ENCODE assay signal across 3 cellular contexts in the genomic region with DNA sequence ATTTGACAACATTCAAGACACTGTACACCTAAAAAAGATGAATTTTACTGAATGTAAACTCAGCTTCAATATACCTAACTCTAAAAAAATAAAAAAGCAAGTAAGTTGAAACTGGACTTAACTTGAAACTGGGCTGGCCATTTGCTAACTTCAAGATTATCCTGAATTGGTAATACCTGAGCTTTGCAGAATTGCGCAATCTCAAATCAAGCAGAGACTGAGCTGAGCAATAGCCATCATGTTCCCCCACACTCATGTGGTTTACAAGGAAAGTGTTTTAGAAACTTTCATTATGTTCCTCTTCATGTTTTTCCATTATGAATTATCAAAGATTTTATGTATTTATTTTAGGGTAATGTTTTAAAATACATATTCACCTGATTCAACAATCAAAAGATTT.
TF ChIP-seq lines count a peak whose summit lies in the region.

No MANE protein-coding gene starts in this region.

TF ChIP-seq in A549, 52 proteins besides CTCF, POLR2A, EP300 and RAD21:
- TF ChIP-seq CEBPB (IDR thresholded peaks at IDR 0.05), result peak; percentile 79 to 92; a peak in 3 of 4 replicates
- TF ChIP-seq MAFK (IDR thresholded peaks at IDR 0.05; ENCODE audit: partially characterized antibody), result no peak

TF ChIP-seq in IMR-90, 13 proteins besides CTCF, POLR2A, EP300 and RAD21:
- TF ChIP-seq ELK1 (IDR thresholded peaks at IDR 0.05; ENCODE audit: borderline replicate concordance, low read depth, low read length), result no peak
- TF ChIP-seq SMC3 (IDR thresholded peaks at IDR 0.05; ENCODE audit: low read depth, low read length), result no peak
- peak; percentile 97 for TF ChIP-seq CEBPB (IDR thresholded peaks at IDR 0.05; ENCODE audit: low read depth, low read length)
- TF ChIP-seq RCOR1 (IDR thresholded peaks at IDR 0.05; ENCODE audit: insufficient replicate concordance, low read length), result no peak
- no peak for TF ChIP-seq CHD1 (IDR thresholded peaks at IDR 0.05; ENCODE audit: low read depth, low read length)
- no peak for TF ChIP-seq FOS (IDR thresholded peaks at IDR 0.05; ENCODE audit: low read depth, low read length)
- no peak for TF ChIP-seq MAFK (IDR thresholded peaks at IDR 0.05; ENCODE audit: low read depth, low read length)

TF ChIP-seq in K562, 482 proteins besides CTCF, POLR2A, EP300 and RAD21:
- TF ChIP-seq NR2F6 (CRISPR knock-in tag; IDR thresholded peaks at IDR 0.05) (no peak), CEBPG (CRISPR knock-in tag; IDR thresholded peaks at IDR 0.05) (peak; percentile 71), CEBPG (tag; conservative IDR thresholded peaks at IDR 0.05 in 1 of 2, IDR thresholded peaks at IDR 0.05 in 1 of 2) (peak; percentile 90 to 96), HMG20B (CRISPR knock-in tag; IDR thresholded peaks at IDR 0.05) (no peak), KAT2B (IDR thresholded peaks at IDR 0.05; ENCODE audit: low read depth, low read length) (no peak), CEBPB (tag; IDR thresholded peaks at IDR 0.05) (peak; percentile 97), IRF9 (tag; IDR thresholded peaks at IDR 0.05) (peak; percentile 74; the same call in 1 of the 2 replicates), ZNF316 (IDR thresholded peaks at IDR 0.05) (no peak)
- TF ChIP-seq, protein P1, sequence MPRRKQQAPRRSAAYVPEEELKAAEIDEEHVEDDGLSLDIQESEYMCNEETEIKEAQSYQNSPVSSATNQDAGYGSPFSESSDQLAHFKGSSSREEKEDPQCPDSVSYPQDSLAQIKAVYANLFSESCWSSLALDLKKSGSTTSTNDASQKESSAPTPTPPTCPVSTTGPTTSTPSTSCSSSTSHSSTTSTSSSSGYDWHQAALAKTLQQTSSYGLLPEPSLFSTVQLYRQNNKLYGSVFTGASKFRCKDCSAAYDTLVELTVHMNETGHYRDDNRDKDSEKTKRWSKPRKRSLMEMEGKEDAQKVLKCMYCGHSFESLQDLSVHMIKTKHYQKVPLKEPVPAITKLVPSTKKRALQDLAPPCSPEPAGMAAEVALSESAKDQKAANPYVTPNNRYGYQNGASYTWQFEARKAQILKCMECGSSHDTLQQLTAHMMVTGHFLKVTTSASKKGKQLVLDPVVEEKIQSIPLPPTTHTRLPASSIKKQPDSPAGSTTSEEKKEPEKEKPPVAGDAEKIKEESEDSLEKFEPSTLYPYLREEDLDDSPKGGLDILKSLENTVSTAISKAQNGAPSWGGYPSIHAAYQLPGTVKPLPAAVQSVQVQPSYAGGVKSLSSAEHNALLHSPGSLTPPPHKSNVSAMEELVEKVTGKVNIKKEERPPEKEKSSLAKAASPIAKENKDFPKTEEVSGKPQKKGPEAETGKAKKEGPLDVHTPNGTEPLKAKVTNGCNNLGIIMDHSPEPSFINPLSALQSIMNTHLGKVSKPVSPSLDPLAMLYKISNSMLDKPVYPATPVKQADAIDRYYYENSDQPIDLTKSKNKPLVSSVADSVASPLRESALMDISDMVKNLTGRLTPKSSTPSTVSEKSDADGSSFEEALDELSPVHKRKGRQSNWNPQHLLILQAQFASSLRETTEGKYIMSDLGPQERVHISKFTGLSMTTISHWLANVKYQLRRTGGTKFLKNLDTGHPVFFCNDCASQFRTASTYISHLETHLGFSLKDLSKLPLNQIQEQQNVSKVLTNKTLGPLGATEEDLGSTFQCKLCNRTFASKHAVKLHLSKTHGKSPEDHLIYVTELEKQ (CRISPR knock-in tag; IDR thresholded peaks at IDR 0.05), result no peak
- TF ChIP-seq, protein P2, sequence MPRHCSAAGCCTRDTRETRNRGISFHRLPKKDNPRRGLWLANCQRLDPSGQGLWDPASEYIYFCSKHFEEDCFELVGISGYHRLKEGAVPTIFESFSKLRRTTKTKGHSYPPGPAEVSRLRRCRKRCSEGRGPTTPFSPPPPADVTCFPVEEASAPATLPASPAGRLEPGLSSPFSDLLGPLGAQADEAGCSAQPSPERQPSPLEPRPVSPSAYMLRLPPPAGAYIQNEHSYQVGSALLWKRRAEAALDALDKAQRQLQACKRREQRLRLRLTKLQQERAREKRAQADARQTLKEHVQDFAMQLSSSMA (CRISPR knock-in tag; IDR thresholded peaks at IDR 0.05), result no peak
TF ChIP-seq in K562: peak in this region for 3.
